1 cellular context compared by ENCODE assay signal in genomic region chr3:78258798-78259197, GRCh38.
TF ChIP-seq lines count a peak whose summit lies in the region.

No MANE protein-coding gene starts in this region.

TF ChIP-seq in IMR-90, 13 proteins besides CTCF, POLR2A, EP300 and RAD21:
- TF ChIP-seq MAZ (IDR thresholded peaks at IDR 0.05; ENCODE audit: borderline replicate concordance, low read depth, low read length), result no peak
- no peak for TF ChIP-seq CHD1 (IDR thresholded peaks at IDR 0.05; ENCODE audit: low read depth, low read length)
- no peak for TF ChIP-seq USF2 (IDR thresholded peaks at IDR 0.05; ENCODE audit: low read depth, low read length)
- TF ChIP-seq ELK1 (IDR thresholded peaks at IDR 0.05; ENCODE audit: borderline replicate concordance, low read depth, low read length), result no peak
- TF ChIP-seq MAFK (IDR thresholded peaks at IDR 0.05; ENCODE audit: low read depth, low read length), result no peak
- no peak for TF ChIP-seq BHLHE40 (IDR thresholded peaks at IDR 0.05; ENCODE audit: low read depth, low read length)
- TF ChIP-seq MXI1 (IDR thresholded peaks at IDR 0.05; ENCODE audit: borderline replicate concordance, low read depth, low read length), result no peak
- no peak for TF ChIP-seq FOS (IDR thresholded peaks at IDR 0.05; ENCODE audit: low read depth, low read length)
